13 cellular contexts compared by ENCODE assay signal in genomic region chr3:124792341-124793034, GRCh38.
DNase-seq lines count a peak whose midpoint lies in the region; ATAC-seq, FAIRE-seq and TF ChIP-seq lines count a peak whose summit lies in the region.
"Had no signal": no experiment of that assay in that cellular context is flagged by ENCODE, and none has a peak within 500 bp of the region (broad histone marks: within the 10 kb centered on the region; RNA-seq: fewer than 3 reads in every experiment).

No MANE protein-coding gene starts in this region.

- H3K4me2 ChIP-seq in SK-N-SH = no peak overlapping the region
- H3K4me2 ChIP-seq in astrocyte (ENCODE audit: low read length) = peak overlapping the region; percentile 64

- H2AFZ ChIP-seq in SK-N-SH (ENCODE audit: low read depth) (no peak overlapping the region), astrocyte (ENCODE audit: low read depth, low read length) (no peak overlapping the region)

- H3K9me3 ChIP-seq in SK-N-SH = no peaks in the 10 kb centered on the region
- H3K9me3 ChIP-seq in astrocyte (ENCODE audit: insufficient read depth, low read depth, low read length) = no peaks in the 10 kb centered on the region
- H3K9me3 ChIP-seq in muscle layer of colon (ENCODE audit: low read length) = no peaks in the 10 kb centered on the region
- H3K9me3 ChIP-seq in thoracic aorta = no peaks in the 10 kb centered on the region

- peaks cover 13% of the 10 kb centered on the region for H3F3A ChIP-seq in SK-N-SH (replicated peaks; ENCODE audit: insufficient read depth)

- CTCF ChIA-PET in SK-N-SH (lab: Yijun Ruan, JAX) = no interaction called here

- FAIRE-seq in astrocyte (lab: Jason Lieb, UNC) = no peak

- no peaks in the 10 kb centered on the region for H3K9me3 Mint-ChIP-seq in astrocyte (ENCODE audit: unreplicated experiment)
- H3K9me3 Mint-ChIP-seq: CD4-positive, CD25-positive, alpha-beta regulatory T cell had no signal

- ATAC-seq in SK-N-SH treated with all-trans-retinoic acid at 6 μM for 48 hours = no peak
- ATAC-seq in thoracic aorta (ENCODE audit: insufficient number of reproducible peaks, low FRiP score, low read depth) = no peak
- no peak for ATAC-seq in HG03280 (IDR thresholded peaks at IDR 0.05; ENCODE audit: unreplicated experiment)

- H3K4me1 ChIP-seq in SK-N-SH (ENCODE audit: control insufficient read depth in 1 of 2, insufficient read depth in 2 of 2, low read depth in 1 of 2, low read length in 1 of 2) (peaks cover 19 to 33% of the 10 kb centered on the region in 2 experiments), astrocyte (ENCODE audit: insufficient read depth, low read length) (peaks cover 32% of the 10 kb centered on the region), muscle layer of colon (ENCODE audit: insufficient read depth, low read length) (peaks cover 40% of the 10 kb centered on the region), thoracic aorta (ENCODE audit: control insufficient read depth in 1 of 2, low read depth in 2 of 2) (peaks cover 21 to 60% of the 10 kb centered on the region in 2 donors)

- TF ChIP-seq CTCF in SK-N-SH (IDR thresholded peaks at IDR 0.05) (no peak), astrocyte (IDR thresholded peaks at IDR 0.05; ENCODE audit: insufficient read depth, low read depth, low read length) (no peak), thoracic aorta (IDR thresholded peaks at IDR 0.05) (no peak)

- DNase-seq in SK-N-SH (no peak), astrocyte (ENCODE audit: low read depth) (peak; percentile 39), thoracic aorta (ENCODE audit: low spot score) (no peak), COLO829 (ENCODE audit: low spot score) (no peak), NCI-H2196 (lab: John Stamatoyannopoulos, UW; ENCODE audit: unreplicated experiment) (no peak)
- DNase-seq: CD4-positive, CD25-positive, alpha-beta regulatory T cell; NCI-H82; SIG-M5; trophoblast cell had no signal

- H3K27me3 ChIP-seq in SK-N-SH (ENCODE audit: insufficient read depth) (no peaks in the 10 kb centered on the region), astrocyte (ENCODE audit: insufficient read depth, low read length) (no peaks in the 10 kb centered on the region), muscle layer of colon (ENCODE audit: control insufficient read depth in 1 of 2, insufficient read depth in 2 of 2, low read length in 2 of 2) (no peaks in the 10 kb centered on the region), thoracic aorta (replicated peaks; ENCODE audit: insufficient read depth) (no peaks in the 10 kb centered on the region)

- 94% methylated on average over 7 of the region's 7 CpGs for WGBS in SK-N-SH (ENCODE audit: low lambda C conversion rate)

- no peaks in the 10 kb centered on the region for H3K9me2 ChIP-seq in SK-N-SH

- H3K27ac ChIP-seq in SK-N-SH (ENCODE audit: low read depth in 2 of 2, low read length in 1 of 2) (peak overlapping the region; percentile 0 to 36; a peak in 2 of 4 replicates), astrocyte (ENCODE audit: low read depth, low read length) (peak overlapping the region; percentile 90), muscle layer of colon (ENCODE audit: low read depth, low read length) (peak overlapping the region; percentile 7), thoracic aorta (peak overlapping the region; percentile 75 to 81)
- H3K27ac ChIP-seq: 22Rv1 had no signal

- H3K27ac Mint-ChIP-seq in astrocyte (ENCODE audit: unreplicated experiment) = peak overlapping the region; percentile 96

- H3K4me3 Mint-ChIP-seq in astrocyte (ENCODE audit: unreplicated experiment) = no peak overlapping the region
- H3K4me3 Mint-ChIP-seq: CD4-positive, CD25-positive, alpha-beta regulatory T cell had no signal

- H3K79me2 ChIP-seq in SK-N-SH (ENCODE audit: insufficient read depth) (peaks cover 15% of the 10 kb centered on the region; the same call in 1 of the 2 replicates), astrocyte (ENCODE audit: insufficient read depth, low read length) (peaks cover 13% of the 10 kb centered on the region)

- peaks cover 48% of the 10 kb centered on the region for H3K4me1 Mint-ChIP-seq in astrocyte (ENCODE audit: low read depth, unreplicated experiment)

- H3K4me3 ChIP-seq in SK-N-SH (ENCODE audit: low read depth in 2 of 2, low read length in 1 of 2) (no peak overlapping the region), astrocyte (ENCODE audit: insufficient read depth, low read depth, low read length) (no peak overlapping the region), muscle layer of colon (ENCODE audit: low read depth in 1 of 2, low read length in 2 of 2) (no peak overlapping the region), thoracic aorta (no peak overlapping the region)

- H3K36me3 Mint-ChIP-seq in astrocyte (ENCODE audit: low read depth, unreplicated experiment) = peaks cover 30% of the 10 kb centered on the region
- H3K36me3 Mint-ChIP-seq: CD4-positive, CD25-positive, alpha-beta regulatory T cell had no signal

- H3K36me3 ChIP-seq in SK-N-SH (replicated peaks in 1 of 2; ENCODE audit: control insufficient read depth in 1 of 2, insufficient read depth in 2 of 2, low read length in 1 of 2) (peaks cover 33 to 61% of the 10 kb centered on the region in 2 experiments), astrocyte (ENCODE audit: insufficient read depth, low read length) (peaks cover 8% of the 10 kb centered on the region), muscle layer of colon (ENCODE audit: insufficient read depth, low read length) (peaks cover 43% of the 10 kb centered on the region), thoracic aorta (peaks cover 35% of the 10 kb centered on the region)

- no peak for TF ChIP-seq RAD21 in SK-N-SH (IDR thresholded peaks at IDR 0.05; ENCODE audit: low read length)

- peaks cover 1% of the 10 kb centered on the region for H3K27me3 Mint-ChIP-seq in astrocyte (ENCODE audit: low read depth, unreplicated experiment)

- TF ChIP-seq EP300 in SK-N-SH (IDR thresholded peaks at IDR 0.05; ENCODE audit: borderline replicate concordance in 1 of 2, low read depth in 1 of 2, low read length in 1 of 2) = no peak

- H3K9ac ChIP-seq in SK-N-SH (no peak overlapping the region), astrocyte (ENCODE audit: low read length) (peak overlapping the region; percentile 75), muscle layer of colon (ENCODE audit: low read length) (no peak overlapping the region)

- H4K20me1 ChIP-seq in SK-N-SH (ENCODE audit: insufficient read depth) (no peaks in the 10 kb centered on the region; the same call in 1 of the 2 replicates), astrocyte (ENCODE audit: insufficient read depth, low read length) (no peaks in the 10 kb centered on the region)

- POLR2A ChIA-PET in SK-N-SH (lab: Yijun Ruan, JAX) = no interaction called here

TF ChIP-seq in SK-N-SH, 30 proteins besides CTCF, POLR2A, EP300 and RAD21 (continues in another document):
- TF ChIP-seq REST (IDR thresholded peaks at IDR 0.05; ENCODE audit: low read depth, low read length) (no peak), POLR2AphosphoS5 (IDR thresholded peaks at IDR 0.05; ENCODE audit: low read depth, low read length) (no peak)

TF ChIP-seq in SK-N-SH treated with all-trans-retinoic acid at 6 μM for 48 hours, 23 proteins besides CTCF, POLR2A, EP300 and RAD21 (continues in another document):
- TF ChIP-seq CREB5 (CRISPR knock-in tag; IDR thresholded peaks at IDR 0.05; ENCODE audit: low read depth) (no peak), PPARA (CRISPR knock-in tag; IDR thresholded peaks at IDR 0.05; ENCODE audit: borderline replicate concordance) (no peak), ZFP3 (CRISPR knock-in tag; IDR thresholded peaks at IDR 0.05) (no peak), ZNF565 (CRISPR knock-in tag; conservative IDR thresholded peaks at IDR 0.05; ENCODE audit: low read depth) (no peak), TCF4 (CRISPR knock-in tag; IDR thresholded peaks at IDR 0.05; ENCODE audit: borderline replicate concordance) (no peak), PATZ1 (CRISPR knock-in tag; IDR thresholded peaks at IDR 0.05; ENCODE audit: borderline replicate concordance) (no peak), RARB (CRISPR knock-in tag; IDR thresholded peaks at IDR 0.05) (no peak), BACH2 (CRISPR knock-in tag; IDR thresholded peaks at IDR 0.05; ENCODE audit: borderline replicate concordance) (no peak), GLIS3 (CRISPR knock-in tag; IDR thresholded peaks at IDR 0.05) (no peak), ZNF70 (CRISPR knock-in tag; IDR thresholded peaks at IDR 0.05) (no peak)

Comparison
In these comparisons a context has a peak if more than half of its experiments do, and no peak if none do; other contexts are left out.
1. H3K27ac ChIP-seq: peak in every context shown above with its lines; median percentile 90 in astrocyte; 78 in thoracic aorta; 18 in SK-N-SH; 7 in muscle layer of colon.